ENCODE assay signal across 18 cellular contexts in genomic region chr5:175520873-175521272, GRCh38.
DNase-seq lines count a peak whose midpoint lies in the region; ATAC-seq and FAIRE-seq lines count a peak whose summit lies in the region.
"Had no signal": no experiment of that assay in that cellular context is flagged by ENCODE, and none has a peak within 500 bp of the region (broad histone marks: within the 10 kb centered on the region; RNA-seq: fewer than 3 reads in every experiment).

No MANE protein-coding gene starts in this region.

- H3K4me3 ChIP-seq in effector memory CD4-positive, alpha-beta T cell (ENCODE audit: insufficient read depth, low read depth, low read length, poor library complexity, severe bottlenecking), result peak overlapping the region; percentile 23
- H3K4me3 ChIP-seq: breast epithelium, coronary artery, pancreas, right atrium auricular region, SK-N-MC had no signal

- no peaks in the 10 kb centered on the region for H3K27me3 Mint-ChIP-seq in activated T-cell treated with anti-CD3 and anti-CD28 coated beads, Interleukin-2, amount 50 U/mL, for 24 hours
- H3K27me3 Mint-ChIP-seq in stimulated activated naive CD8-positive, alpha-beta T cell treated with anti-CD3 and anti-CD28 coated beads, Interleukin-15, Interleukin-2, amounts not matched to agents 100 ng/mL and 50 ng/mL, for 24 hours, result no peaks in the 10 kb centered on the region

- peaks cover 87% of the 10 kb centered on the region for H3K4me1 Mint-ChIP-seq in activated T-cell treated with anti-CD3 and anti-CD28 coated beads, Interleukin-2, amount 50 U/mL, for 24 hours (ENCODE audit: low read depth)
- peaks cover 85% of the 10 kb centered on the region for H3K4me1 Mint-ChIP-seq in stimulated activated naive CD8-positive, alpha-beta T cell treated with anti-CD3 and anti-CD28 coated beads, Interleukin-15, Interleukin-2, amounts not matched to agents 100 ng/mL and 50 ng/mL, for 24 hours (ENCODE audit: low read depth)

- H3K9me3 ChIP-seq in effector memory CD4-positive, alpha-beta T cell (ENCODE audit: control insufficient read depth, low read length), result peaks cover 3% of the 10 kb centered on the region
- H3K9me3 ChIP-seq: breast epithelium, pancreas, right atrium auricular region had no signal

- H3K27me3 ChIP-seq in effector memory CD4-positive, alpha-beta T cell (replicated peaks; ENCODE audit: control insufficient read depth, insufficient read depth, low read length, poor library complexity, severe bottlenecking), result no peaks in the 10 kb centered on the region
- H3K27me3 ChIP-seq: breast epithelium, pancreas, right atrium auricular region had no signal

- H3K36me3 ChIP-seq in effector memory CD4-positive, alpha-beta T cell (ENCODE audit: control insufficient read depth, insufficient read depth, low read length), result peaks cover 11% of the 10 kb centered on the region

- peaks cover 41% of the 10 kb centered on the region for H3K4me1 ChIP-seq in effector memory CD4-positive, alpha-beta T cell (ENCODE audit: control insufficient read depth, insufficient read depth, low read length, poor library complexity, severe bottlenecking)
- H3K4me1 ChIP-seq: breast epithelium, pancreas, right atrium auricular region had no signal

- FAIRE-seq in GM19239 (lab: Jason Lieb, UNC), result no peak
- FAIRE-seq: pancreas had no signal

- no peak for ATAC-seq in GM21390 (IDR thresholded peaks at IDR 0.05; ENCODE audit: unreplicated experiment)
- ATAC-seq: pancreas had no signal

- H3K27ac Mint-ChIP-seq in activated T-cell treated with anti-CD3 and anti-CD28 coated beads, Interleukin-2, amount 50 U/mL, for 24 hours, result peak overlapping the region; percentile 99
- H3K27ac Mint-ChIP-seq in stimulated activated naive CD8-positive, alpha-beta T cell treated with anti-CD3 and anti-CD28 coated beads, Interleukin-15, Interleukin-2, amounts not matched to agents 100 ng/mL and 50 ng/mL, for 24 hours, result peak overlapping the region; percentile 100

- peaks cover 96% of the 10 kb centered on the region for H3K36me3 Mint-ChIP-seq in activated T-cell treated with anti-CD3 and anti-CD28 coated beads, Interleukin-2, amount 50 U/mL, for 24 hours (ENCODE audit: low read depth)
- H3K36me3 Mint-ChIP-seq in stimulated activated naive CD8-positive, alpha-beta T cell treated with anti-CD3 and anti-CD28 coated beads, Interleukin-15, Interleukin-2, amounts not matched to agents 100 ng/mL and 50 ng/mL, for 24 hours (ENCODE audit: low read depth), result peaks cover 93% of the 10 kb centered on the region

- peaks cover 11% of the 10 kb centered on the region for H3K9me3 Mint-ChIP-seq in activated T-cell treated with anti-CD3 and anti-CD28 coated beads, Interleukin-2, amount 50 U/mL, for 24 hours
- H3K9me3 Mint-ChIP-seq in stimulated activated naive CD8-positive, alpha-beta T cell treated with anti-CD3 and anti-CD28 coated beads, Interleukin-15, Interleukin-2, amounts not matched to agents 100 ng/mL and 50 ng/mL, for 24 hours, result peaks cover 11% of the 10 kb centered on the region

- peak overlapping the region; percentile 57 for H3K27ac ChIP-seq in effector memory CD4-positive, alpha-beta T cell (ENCODE audit: insufficient read depth, low read length, poor library complexity, severe bottlenecking)
- H3K27ac ChIP-seq: breast epithelium, coronary artery, KMS-11, pancreas, right atrium auricular region, SK-N-MC had no signal

- peak overlapping the region; percentile 83 for H3K4me3 Mint-ChIP-seq in activated T-cell treated with anti-CD3 and anti-CD28 coated beads, Interleukin-2, amount 50 U/mL, for 24 hours
- peak overlapping the region; percentile 93 for H3K4me3 Mint-ChIP-seq in stimulated activated naive CD8-positive, alpha-beta T cell treated with anti-CD3 and anti-CD28 coated beads, Interleukin-15, Interleukin-2, amounts not matched to agents 100 ng/mL and 50 ng/mL, for 24 hours

- intact Hi-C loops in head of caudate nucleus (cut with DNase I), result no loop called here

- DNase-seq in activated T-cell treated with anti-CD3 and anti-CD28 coated beads, Interleukin-2, amount 50 U/mL, for 24 hours, result no peak
- no peak for DNase-seq in activated T-cell treated with anti-CD3 and anti-CD28 coated beads, Interleukin-2, amount 50 U/mL, for 1 hour
- DNase-seq in activated T-cell treated with anti-CD3 and anti-CD28 coated beads, Interleukin-2, amount 50 U/mL, for 48 hours, result peak; percentile 48
- no peak for DNase-seq in effector memory CD4-positive, alpha-beta T cell
- DNase-seq in GM19239 (ENCODE audit: insufficient read length, low spot score) (no peak), head of caudate nucleus (no peak)
- DNase-seq: glutamatergic neuron, mammary epithelial cell, NCI-H1694, NCI-H526, pancreas had no signal

Comparison
In these comparisons a context has a peak if more than half of its experiments do, and no peak if none do; other contexts are left out.
1. DNase-seq: peak in activated T-cell treated with anti-CD3 and anti-CD28 coated beads, Interleukin-2, amount 50 U/mL, for 48 hours (2 of 2); none in activated T-cell treated with anti-CD3 and anti-CD28 coated beads, Interleukin-2, amount 50 U/mL, for 24 hours (single experiment), activated T-cell treated with anti-CD3 and anti-CD28 coated beads, Interleukin-2, amount 50 U/mL, for 1 hour (single experiment), effector memory CD4-positive, alpha-beta T cell (0 of 3), GM19239 (single experiment) and head of caudate nucleus (0 of 42).